1 cellular context compared by ENCODE assay signal in genomic region chr15:78872972-78873795, GRCh38.
A peak's percentile ranks its signal among the peaks of the same experiment; 100 is the strongest.
TF ChIP-seq lines count a peak whose summit lies in the region.

No MANE protein-coding gene starts in this region.

TF ChIP-seq in HepG2, 621 proteins besides CTCF, POLR2A, EP300 and RAD21 (continued from another document and continues in another):
- no peak for TF ChIP-seq TRAFD1 (CRISPR knock-in tag; IDR thresholded peaks at IDR 0.05; ENCODE audit: borderline replicate concordance)
- TF ChIP-seq ZFAT (CRISPR knock-in tag; conservative IDR thresholded peaks at IDR 0.05), result no peak
- TF ChIP-seq NR2F2 (IDR thresholded peaks at IDR 0.05; ENCODE audit: borderline replicate concordance, low read depth), result peak; percentile 6; the same call in 1 of the 2 replicates
- TF ChIP-seq ZNF138 (CRISPR knock-in tag; IDR thresholded peaks at IDR 0.05; ENCODE audit: low read depth), result no peak; the same call in 1 of the 2 replicates
- TF ChIP-seq BRD4 (CRISPR knock-in tag; IDR thresholded peaks at IDR 0.05), result 0 out of 2 replicates have a peak, but pooled peaks have one; percentile 34
- no peak; the same call in none of the 2 replicates for TF ChIP-seq DRAP1 (CRISPR knock-in tag; IDR thresholded peaks at IDR 0.05)
- no peak for TF ChIP-seq ZNF605 (CRISPR knock-in tag; IDR thresholded peaks at IDR 0.05)
- TF ChIP-seq MXI1 (IDR thresholded peaks at IDR 0.05; ENCODE audit: borderline replicate concordance, low read depth, low read length), result peak; percentile 56; the same call in 1 of the 3 replicates
- TF ChIP-seq KDM1A (CRISPR knock-in tag; IDR thresholded peaks at IDR 0.05), result no peak
- TF ChIP-seq RFX5 (IDR thresholded peaks at IDR 0.05; ENCODE audit: low read depth, low read length), result no peak
- no peak for TF ChIP-seq PPARG (CRISPR knock-in tag; conservative IDR thresholded peaks at IDR 0.05)
- TF ChIP-seq ZKSCAN1 (IDR thresholded peaks at IDR 0.05; ENCODE audit: low read length), result no peak
- no peak; the same call in 1 of the 2 replicates for TF ChIP-seq ZSCAN25 (CRISPR knock-in tag; IDR thresholded peaks at IDR 0.05)
- TF ChIP-seq ASH2L (IDR thresholded peaks at IDR 0.05; ENCODE audit: insufficient read length, low read depth, low read length), result no peak
- no peak for TF ChIP-seq ZSCAN29 (CRISPR knock-in tag; conservative IDR thresholded peaks at IDR 0.05)
- peak; percentile 49; the same call in 1 of the 2 replicates for TF ChIP-seq GATAD2A (CRISPR knock-in tag; IDR thresholded peaks at IDR 0.05)
- TF ChIP-seq ZNF674 (CRISPR knock-in tag; IDR thresholded peaks at IDR 0.05; ENCODE audit: low read depth), result no peak
- no peak for TF ChIP-seq ZNF230 (CRISPR knock-in tag; IDR thresholded peaks at IDR 0.05)
- no peak for TF ChIP-seq GMEB2 (CRISPR knock-in tag; IDR thresholded peaks at IDR 0.05; ENCODE audit: low read depth)
- no peak for TF ChIP-seq NBN (conservative IDR thresholded peaks at IDR 0.05)
- no peak for TF ChIP-seq ZNF749 (CRISPR knock-in tag; IDR thresholded peaks at IDR 0.05; ENCODE audit: borderline replicate concordance)
- TF ChIP-seq ELF1 (CRISPR knock-in tag; IDR thresholded peaks at IDR 0.05), result 0 out of 2 replicates have a peak, but pooled peaks have one; percentile 27
- TF ChIP-seq PLSCR1 (CRISPR knock-in tag; IDR thresholded peaks at IDR 0.05; ENCODE audit: borderline replicate concordance), result no peak
- peak; percentile 52 for TF ChIP-seq U2AF1 (optimal IDR thresholded peaks at IDR 0.05; ENCODE audit: low read depth, low read length)
- TF ChIP-seq NFRKB (IDR thresholded peaks at IDR 0.05), result peak; percentile 52
- peak; percentile 70; the same call in 1 of the 2 replicates for TF ChIP-seq ZNF639 (CRISPR knock-in tag; conservative IDR thresholded peaks at IDR 0.05)
- TF ChIP-seq SNAPC5 (CRISPR knock-in tag; IDR thresholded peaks at IDR 0.05; ENCODE audit: borderline replicate concordance), result no peak
- TF ChIP-seq KDM4B (CRISPR knock-in tag; IDR thresholded peaks at IDR 0.05), result peak; percentile 3; the same call in 1 of the 2 replicates
- no peak for TF ChIP-seq ZNF121 (CRISPR knock-in tag; IDR thresholded peaks at IDR 0.05)
- no peak for TF ChIP-seq PRPF4 (IDR thresholded peaks at IDR 0.05; ENCODE audit: low read depth, low read length, poor library complexity, severe bottlenecking)
- no peak for TF ChIP-seq TRIM24 (CRISPR knock-in tag; IDR thresholded peaks at IDR 0.05)
- peak; percentile 82 for TF ChIP-seq RBFOX2 (IDR thresholded peaks at IDR 0.05; ENCODE audit: low read depth, low read length)
- no peak for TF ChIP-seq KDM5B (CRISPR knock-in tag; IDR thresholded peaks at IDR 0.05; ENCODE audit: borderline replicate concordance)
- TF ChIP-seq KDM5A (IDR thresholded peaks at IDR 0.05; ENCODE audit: borderline replicate concordance, low read length), result peak; percentile 35; the same call in 1 of the 2 replicates
- TF ChIP-seq ZBTB46 (CRISPR knock-in tag; IDR thresholded peaks at IDR 0.05; ENCODE audit: borderline replicate concordance), result no peak
- TF ChIP-seq MTF2 (CRISPR knock-in tag; IDR thresholded peaks at IDR 0.05; ENCODE audit: borderline replicate concordance), result no peak
- peak; percentile 86 for TF ChIP-seq SAP130 (CRISPR knock-in tag; IDR thresholded peaks at IDR 0.05; ENCODE audit: low read depth)
- TF ChIP-seq ZNF407 (CRISPR knock-in tag; IDR thresholded peaks at IDR 0.05; ENCODE audit: not compliant biosample characterization), result no peak
- TF ChIP-seq BHLHE40 (IDR thresholded peaks at IDR 0.05; ENCODE audit: low read length), result no peak
- TF ChIP-seq ZBTB38 (CRISPR knock-in tag; IDR thresholded peaks at IDR 0.05), result peak; percentile 65; the same call in 1 of the 2 replicates
- no peak for TF ChIP-seq HOXA7 (CRISPR knock-in tag; IDR thresholded peaks at IDR 0.05)
- TF ChIP-seq ZNF782 (CRISPR knock-in tag; IDR thresholded peaks at IDR 0.05; ENCODE audit: borderline replicate concordance), result no peak
- TF ChIP-seq IKZF5 (CRISPR knock-in tag; IDR thresholded peaks at IDR 0.05), result peak; percentile 52; the same call in 1 of the 2 replicates
- TF ChIP-seq ZNF597 (CRISPR knock-in tag; IDR thresholded peaks at IDR 0.05), result no peak
- TF ChIP-seq MLLT10 (CRISPR knock-in tag; IDR thresholded peaks at IDR 0.05), result no peak
- TF ChIP-seq E2F5 (CRISPR knock-in tag; conservative IDR thresholded peaks at IDR 0.05), result 0 out of 2 replicates have a peak, but pooled peaks have one; percentile 48
- no peak for TF ChIP-seq NFIB (CRISPR knock-in tag; IDR thresholded peaks at IDR 0.05; ENCODE audit: borderline replicate concordance)
